9 cellular contexts compared by ENCODE assay signal in genomic region chr16:19410435-19411153, GRCh38. TPM values are rescaled to one million over a fixed set of nuclear protein-coding genes. Genes with fewer than 3 reads are reported as not detected.
DNase-seq lines count a peak whose midpoint lies in the region; ATAC-seq and TF ChIP-seq lines count a peak whose summit lies in the region.
"Had no signal": no experiment of that assay in that cellular context is flagged by ENCODE, and none has a peak within 500 bp of the region (broad histone marks: within the 10 kb centered on the region; RNA-seq: fewer than 3 reads in every experiment).

No MANE protein-coding gene starts in this region.

- DNase-seq in NCI-H2171 treated with DMSO at 0.1 percent for 48 hours (lab: John Stamatoyannopoulos, UW): peak; percentile 6
- DNase-seq in NCI-H2171 (lab: John Stamatoyannopoulos, UW): no peak
- DNase-seq in NCI-H2196 (lab: John Stamatoyannopoulos, UW; ENCODE audit: unreplicated experiment): peak; percentile 50
- no peak for DNase-seq in coronary artery (ENCODE audit: low spot score)
- DNase-seq in naive thymus-derived CD4-positive, alpha-beta T cell: peak in 1 of 9 donors; percentile 29
- no peak for DNase-seq in mucosa of gallbladder (ENCODE audit: low spot score)
- DNase-seq in midbrain (lab: John Stamatoyannopoulos, UW): no peak
- no peak for DNase-seq in A172 (ENCODE audit: low spot score)

- intact Hi-C loops in naive thymus-derived CD4-positive, alpha-beta T cell (cut with micrococcal nuclease): no loop called here

- peak overlapping the region; percentile 66 for H3K4me3 ChIP-seq in coronary artery
- no peak overlapping the region for H3K4me3 ChIP-seq in naive thymus-derived CD4-positive, alpha-beta T cell (ENCODE audit: low read length)

- peaks cover 2 to 42% (median 14%) of the 10 kb centered on the region in 11 donors for H3K9me3 Mint-ChIP-seq in naive thymus-derived CD4-positive, alpha-beta T cell

- no peak overlapping the region for H3K27ac ChIP-seq in coronary artery
- no peak overlapping the region for H3K27ac ChIP-seq in naive thymus-derived CD4-positive, alpha-beta T cell (ENCODE audit: low read depth, low read length)

- peaks cover 54 to 62% (median 56%) of the 10 kb centered on the region in 5 donors for H3K27me3 Mint-ChIP-seq in naive thymus-derived CD4-positive, alpha-beta T cell

- H3K27ac Mint-ChIP-seq in naive thymus-derived CD4-positive, alpha-beta T cell: no peak overlapping the region

- peaks cover 0 to 5% (median 0%) of the 10 kb centered on the region in 5 donors for H3K36me3 Mint-ChIP-seq in naive thymus-derived CD4-positive, alpha-beta T cell

- no peak for ATAC-seq in naive thymus-derived CD4-positive, alpha-beta T cell

- peaks cover 0 to 10% (median 0%) of the 10 kb centered on the region in 3 experiments for H3K9me3 ChIP-seq in naive thymus-derived CD4-positive, alpha-beta T cell (ENCODE audit: control insufficient read depth in 2 of 3, low read length in 3 of 3)

- no peaks in the 10 kb centered on the region for H3K36me3 ChIP-seq in naive thymus-derived CD4-positive, alpha-beta T cell (ENCODE audit: control insufficient read depth in 2 of 3, insufficient read depth in 3 of 3, low read length in 3 of 3)

- peaks cover 0 to 9% (median 5%) of the 10 kb centered on the region in 7 donors for H3K4me1 Mint-ChIP-seq in naive thymus-derived CD4-positive, alpha-beta T cell

- no peak for TF ChIP-seq CTCF in coronary artery (IDR thresholded peaks at IDR 0.05)

- peak overlapping the region in 8 of 10 donors; percentile 19 to 83 (median 47) for H3K4me3 Mint-ChIP-seq in naive thymus-derived CD4-positive, alpha-beta T cell

- no peaks in the 10 kb centered on the region for H3K4me1 ChIP-seq in naive thymus-derived CD4-positive, alpha-beta T cell (ENCODE audit: control insufficient read depth in 2 of 2, insufficient read depth in 2 of 2, low read length in 2 of 2)

- POLR2A ChIA-PET in naive thymus-derived CD4-positive, alpha-beta T cell (lab: Charles Lee): no interaction called here

- no peaks in the 10 kb centered on the region for H3K27me3 ChIP-seq in naive thymus-derived CD4-positive, alpha-beta T cell (ENCODE audit: control insufficient read depth in 2 of 2, insufficient read depth in 2 of 2, low read length in 2 of 2)

- CTCF ChIA-PET in naive thymus-derived CD4-positive, alpha-beta T cell (lab: Charles Lee): no interaction called here

RNA-seq across cellular contexts. Expression of gene TMC5, which starts 7.1 kb away (rescaled TPM):
- total RNA-seq in naive thymus-derived CD4-positive, alpha-beta T cell: not detected
- not detected for polyA plus RNA-seq in naive thymus-derived CD4-positive, alpha-beta T cell
- total RNA-seq in mucosa of gallbladder: 46.8 TPM
- not detected in 2 replicates for total RNA-seq in A172 (2014; rRNA removed; shearing (Covaris generic))
- total RNA-seq: skeletal muscle tissue had no signal

Comparison
In these comparisons a context has a peak if more than half of its experiments do, and no peak if none do; other contexts are left out.
1. DNase-seq: peak in NCI-H2171 treated with DMSO at 0.1 percent for 48 hours (single experiment) and NCI-H2196 (single experiment); none in NCI-H2171 (single experiment), coronary artery (single experiment), mucosa of gallbladder (single experiment), midbrain (single experiment) and A172 (single experiment).
2. RNA of gene TMC5, which starts 7.1 kb away (total RNA-seq): 46.8 TPM in mucosa of gallbladder (single experiment); not detected in naive thymus-derived CD4-positive, alpha-beta T cell and not detected in A172; every median in the first group is over 10 times any median in the second.